ENCODE assay signal across 1 cellular context in genomic region chr20:63009044-63009961, GRCh38.
A peak's percentile ranks its signal among the peaks of the same experiment; 100 is the strongest.
TF ChIP-seq lines count a peak whose summit lies in the region.

No MANE protein-coding gene starts in this region.

TF ChIP-seq in H1, 55 proteins besides CTCF, POLR2A, EP300 and RAD21:
- TF ChIP-seq KDM1A (IDR thresholded peaks at IDR 0.05; ENCODE audit: borderline replicate concordance, low read length) (no peak), CBX8 (IDR thresholded peaks at IDR 0.05; ENCODE audit: borderline replicate concordance, low read depth, low read length) (no peak), SUZ12 (IDR thresholded peaks at IDR 0.05; ENCODE audit: low read length) (no peak), SP4 (IDR thresholded peaks at IDR 0.05; ENCODE audit: low read length) (no peak), RBBP5 (IDR thresholded peaks at IDR 0.05; ENCODE audit: borderline replicate concordance, low read depth, low read length) (no peak), TEAD4 (IDR thresholded peaks at IDR 0.05; ENCODE audit: low read depth, low read length) (peak; percentile 82), MAX (IDR thresholded peaks at IDR 0.05) (0 out of 2 replicates have a peak, but pooled peaks have one; percentile 28), CHD7 (IDR thresholded peaks at IDR 0.05; ENCODE audit: insufficient replicate concordance, low read length) (no peak), TBP (IDR thresholded peaks at IDR 0.05; ENCODE audit: low read depth, low read length) (no peak), MAFK (IDR thresholded peaks at IDR 0.05; ENCODE audit: low read depth, low read length) (no peak), TCF12 (IDR thresholded peaks at IDR 0.05; ENCODE audit: low read depth, low read length) (no peak), YY1 (IDR thresholded peaks at IDR 0.05; ENCODE audit: low read depth, low read length) (peak; percentile 8; the same call in 1 of the 2 replicates), NRF1 (IDR thresholded peaks at IDR 0.05; ENCODE audit: low read depth, low read length) (peak; percentile 41; the same call in 1 of the 2 replicates), ASH2L (IDR thresholded peaks at IDR 0.05; ENCODE audit: low read length) (no peak), SIRT6 (IDR thresholded peaks at IDR 0.05; ENCODE audit: low read length) (no peak), RFX5 (IDR thresholded peaks at IDR 0.05; ENCODE audit: borderline replicate concordance, low read depth, low read length) (no peak), PHF8 (conservative IDR thresholded peaks at IDR 0.05; ENCODE audit: low read depth, low read length) (no peak), ATF2 (IDR thresholded peaks at IDR 0.05; ENCODE audit: low read length) (no peak), CTBP2 (IDR thresholded peaks at IDR 0.05; ENCODE audit: borderline replicate concordance, insufficient read depth, insufficient read length, low read length) (no peak), KDM4A (IDR thresholded peaks at IDR 0.05; ENCODE audit: low read depth, low read length, severe bottlenecking) (peak; percentile 28), SRF (IDR thresholded peaks at IDR 0.05; ENCODE audit: low read depth, low read length) (no peak), CBX5 (IDR thresholded peaks at IDR 0.05; ENCODE audit: low read depth, low read length) (no peak), SAP30 (IDR thresholded peaks at IDR 0.05; ENCODE audit: insufficient read depth, insufficient replicate concordance, low read length) (no peak), POLR2AphosphoS5 (IDR thresholded peaks at IDR 0.05; ENCODE audit: low read depth, low read length) (no peak), KDM5A (IDR thresholded peaks at IDR 0.05; ENCODE audit: low read length) (no peak), GABPA (IDR thresholded peaks at IDR 0.05; ENCODE audit: borderline replicate concordance, insufficient read depth, low read length) (peak; percentile 27; the same call in 1 of the 2 replicates)
